9 cellular contexts compared by ENCODE assay signal in the genomic region with DNA sequence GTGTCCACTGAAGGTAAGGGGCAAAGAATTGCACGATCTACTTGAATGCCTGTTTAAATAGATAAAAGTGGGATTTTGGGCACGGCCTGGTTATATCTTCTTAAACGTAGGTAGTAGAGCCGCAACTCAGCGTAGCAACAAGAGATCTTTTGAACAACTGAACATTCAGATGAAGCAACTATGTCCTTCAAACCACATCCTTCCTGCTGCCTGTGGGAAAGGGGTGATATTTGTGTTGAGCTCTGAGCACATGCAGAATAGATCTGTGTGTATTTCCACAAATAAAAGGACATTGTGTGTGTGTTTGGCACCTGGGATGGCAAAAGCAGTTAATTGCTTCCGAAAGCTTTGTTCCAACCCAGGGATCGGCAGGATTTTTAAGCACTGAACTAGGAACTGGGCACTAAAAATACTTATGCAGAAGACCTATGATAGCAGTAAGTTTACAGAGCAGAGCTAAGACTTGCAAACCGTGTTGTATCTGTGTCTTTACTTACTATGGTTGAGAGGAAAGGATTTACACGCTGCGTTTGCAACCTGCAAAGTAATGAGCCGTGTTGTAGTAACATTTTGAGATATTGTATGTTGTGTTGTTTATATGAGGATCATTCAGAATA.
DNase-seq lines count a peak whose midpoint lies in the region; ATAC-seq, FAIRE-seq and TF ChIP-seq lines count a peak whose summit lies in the region.
"Had no signal": no experiment of that assay in that cellular context is flagged by ENCODE, and none has a peak within 500 bp of the region (broad histone marks: within the 10 kb centered on the region; RNA-seq: fewer than 3 reads in every experiment).

No MANE protein-coding gene starts in this region.

- H3K9me2 ChIP-seq in PC-3 (replicated peaks; ENCODE audit: low read length) = no peaks in the 10 kb centered on the region

- no peak overlapping the region for H3K4me3 ChIP-seq in right lobe of liver
- no peak overlapping the region for H3K4me3 ChIP-seq in HepG2 (replicated peaks in 1 of 3; ENCODE audit: insufficient read depth in 1 of 3, low read depth in 2 of 3, low read length in 3 of 3)
- H3K4me3 ChIP-seq in mononuclear cell (ENCODE audit: low read length) = peak overlapping the region; percentile 42
- no peak overlapping the region for H3K4me3 ChIP-seq in PC-3 (ENCODE audit: low read length)

- CTCF ChIA-PET in HepG2 (lab: Yijun Ruan, JAX; ENCODE audit: low intra/inter-chr PET ratio, low total read pairs) = no interaction called here
- CTCF ChIA-PET in PC-3 (lab: Charles Lee) = interaction anchor here (0.6 kb wide), 1 partner anchor 92 kb away, joined by 3 read pairs; no protein-coding TSS in a partner anchor

- peak in 3 of 4 donors; percentile 27 to 64 (median 54) for ATAC-seq in right lobe of liver
- ATAC-seq in HepG2 = no peak
- no peak for ATAC-seq in PC-3

- no peak for TF ChIP-seq RAD21 in HepG2 (CRISPR knock-in tag; IDR thresholded peaks at IDR 0.05)

- no peak for TF ChIP-seq POLR2A in right lobe of liver (IDR thresholded peaks at IDR 0.05)
- no peak for TF ChIP-seq POLR2A in HepG2 (IDR thresholded peaks at IDR 0.05; ENCODE audit: insufficient read depth in 1 of 2, low read depth in 2 of 2, low read length in 2 of 2)

- intact Hi-C loops in right lobe of liver (cut with DNase I) = no loop called here
- intact Hi-C loops in HepG2 (cut with micrococcal nuclease; ENCODE audit: unreplicated experiment) = no loop called here
- intact Hi-C loops in posterior cingulate gyrus (cut with DNase I) = no loop called here
- intact Hi-C loops in PC-3 (cut with micrococcal nuclease) = loop anchor here (5.0 to 10.0 kb wide), 3 partner anchors 93 to 193 kb away; no protein-coding TSS in a partner anchor

- H2AFZ ChIP-seq in HepG2 (ENCODE audit: low read length) (no peak overlapping the region), PC-3 (ENCODE audit: low read length) (no peak overlapping the region)

- H3K27me3 ChIP-seq in right lobe of liver (no peaks in the 10 kb centered on the region), HepG2 (ENCODE audit: control insufficient read depth in 1 of 2, insufficient read depth in 2 of 2, low read length in 2 of 2) (no peaks in the 10 kb centered on the region), mononuclear cell (ENCODE audit: insufficient read depth, low read length) (no peaks in the 10 kb centered on the region), PC-3 (ENCODE audit: low read length) (no peaks in the 10 kb centered on the region)
- H3K27me3 ChIP-seq: heart right ventricle had no signal

- no peak overlapping the region for H3K4me2 ChIP-seq in HepG2 (ENCODE audit: low read depth, low read length)
- H3K4me2 ChIP-seq in PC-3 (ENCODE audit: low read length) = no peak overlapping the region

- no peak for FAIRE-seq in HepG2 (lab: Jason Lieb, UNC)

- H3K36me3 ChIP-seq in right lobe of liver (no peaks in the 10 kb centered on the region), HepG2 (replicated peaks in 1 of 2; ENCODE audit: control insufficient read depth in 1 of 2, insufficient read depth in 2 of 2, low read length in 2 of 2) (no peaks in the 10 kb centered on the region), PC-3 (ENCODE audit: low read depth, low read length) (no peaks in the 10 kb centered on the region)
- H3K36me3 ChIP-seq: heart right ventricle had no signal

- H4K20me1 ChIP-seq in HepG2 (ENCODE audit: insufficient read depth, low read length) (no peaks in the 10 kb centered on the region), PC-3 (ENCODE audit: low read length) (no peaks in the 10 kb centered on the region)

- TF ChIP-seq EP300 in HepG2 (IDR thresholded peaks at IDR 0.05; ENCODE audit: low read depth in 2 of 2, low read length in 2 of 2) = no peak
- no peak for TF ChIP-seq EP300 in HepG2 (CRISPR knock-in tag; IDR thresholded peaks at IDR 0.05; ENCODE audit: borderline replicate concordance)

- H3K79me2 ChIP-seq in HepG2 (ENCODE audit: insufficient read depth, low read length) (no peaks in the 10 kb centered on the region), PC-3 (ENCODE audit: low read length) (no peaks in the 10 kb centered on the region)

- H3K9me3 ChIP-seq in right lobe of liver = no peaks in the 10 kb centered on the region
- H3K9me3 ChIP-seq in HepG2 (ENCODE audit: low read length) = peaks cover 12% of the 10 kb centered on the region
- H3K9me3 ChIP-seq in mononuclear cell (ENCODE audit: low read depth, low read length) = no peaks in the 10 kb centered on the region
- no peaks in the 10 kb centered on the region for H3K9me3 ChIP-seq in PC-3 (ENCODE audit: low read length)

- in situ Hi-C loops in HepG2 (cut with HindIII; ENCODE audit: extremely low pct_ligation_motif_present, low pct_unique_long_range_greater_than_20kb) = no loop called here

- TF ChIP-seq CTCF in right lobe of liver (IDR thresholded peaks at IDR 0.05) (no peak), HepG2 (CRISPR knock-in tag; IDR thresholded peaks at IDR 0.05) (no peak), PC-3 (conservative IDR thresholded peaks at IDR 0.05; ENCODE audit: low read depth, low read length) (no peak)

- no peak overlapping the region for H3K9ac ChIP-seq in HepG2 (ENCODE audit: insufficient read depth, low read depth, low read length)
- H3K9ac ChIP-seq in PC-3 (ENCODE audit: low read length) = no peak overlapping the region

- DNase-seq in right lobe of liver = no peak
- DNase-seq in HepG2 (ENCODE audit: low spot score) = no peak
- DNase-seq in activated CD8-positive, alpha-beta memory T cell treated with anti-CD3 and anti-CD28 coated beads, Interleukin-2, amount 50 U/mL, for 4 hours = peak; percentile 33
- DNase-seq in posterior cingulate gyrus = no peak
- no peak for DNase-seq in HK-2 (ENCODE audit: unreplicated experiment)
- no peak for DNase-seq in PC-3
- no peak for DNase-seq in D341Med (ENCODE audit: low spot score)
- DNase-seq: heart right ventricle had no signal

- no peak overlapping the region for H3K27ac ChIP-seq in right lobe of liver
- H3K27ac ChIP-seq in HepG2 (ENCODE audit: extremely low read length, insufficient read depth, low read length) = no peak overlapping the region
- no peak overlapping the region for H3K27ac ChIP-seq in PC-3 (ENCODE audit: low read length)

- 34% methylated on average over 11 of the region's 11 CpGs for WGBS in right lobe of liver (ENCODE audit: insufficient coverage, low coverage, low lambda C conversion rate, missing lambda C conversion rate)
- 29% methylated on average over 11 of the region's 11 CpGs for WGBS in HepG2 (ENCODE audit: low lambda C conversion rate)

- BruUV-seq in HepG2 (replicated peaks; lab: Mats Ljungman, UMichigan) (no TSS peak), PC-3 (replicated peaks; lab: Mats Ljungman, UMichigan) (no TSS peak)

- H3K4me1 ChIP-seq in right lobe of liver (no peaks in the 10 kb centered on the region), HepG2 (ENCODE audit: insufficient read depth, low read length) (no peaks in the 10 kb centered on the region), mononuclear cell (ENCODE audit: insufficient read depth, low read length) (peaks cover 16% of the 10 kb centered on the region), PC-3 (ENCODE audit: insufficient read depth, low read length) (peaks cover 18% of the 10 kb centered on the region)

- POLR2A ChIA-PET in HepG2 (lab: Yijun Ruan, JAX) (no interaction called here), PC-3 (lab: Charles Lee; ENCODE audit: unreplicated experiment) (no interaction called here)

- no peaks in the 10 kb centered on the region for H3F3A ChIP-seq in PC-3 (ENCODE audit: low read length, unreplicated experiment)

TF ChIP-seq in HepG2, 621 proteins besides CTCF, POLR2A, EP300 and RAD21:
- TF ChIP-seq, protein P1, sequence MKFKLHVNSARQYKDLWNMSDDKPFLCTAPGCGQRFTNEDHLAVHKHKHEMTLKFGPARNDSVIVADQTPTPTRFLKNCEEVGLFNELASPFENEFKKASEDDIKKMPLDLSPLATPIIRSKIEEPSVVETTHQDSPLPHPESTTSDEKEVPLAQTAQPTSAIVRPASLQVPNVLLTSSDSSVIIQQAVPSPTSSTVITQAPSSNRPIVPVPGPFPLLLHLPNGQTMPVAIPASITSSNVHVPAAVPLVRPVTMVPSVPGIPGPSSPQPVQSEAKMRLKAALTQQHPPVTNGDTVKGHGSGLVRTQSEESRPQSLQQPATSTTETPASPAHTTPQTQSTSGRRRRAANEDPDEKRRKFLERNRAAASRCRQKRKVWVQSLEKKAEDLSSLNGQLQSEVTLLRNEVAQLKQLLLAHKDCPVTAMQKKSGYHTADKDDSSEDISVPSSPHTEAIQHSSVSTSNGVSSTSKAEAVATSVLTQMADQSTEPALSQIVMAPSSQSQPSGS (CRISPR knock-in tag; IDR thresholded peaks at IDR 0.05) = no peak

Comparison
In these comparisons a context has a peak if more than half of its experiments do, and no peak if none do; other contexts are left out.
1. ATAC-seq: peak in right lobe of liver (3 of 4); none in HepG2 (single experiment) and PC-3 (single experiment).